ENCODE assay signal across 8 cellular contexts in genomic region chr19:21482361-21482760, GRCh38. TPM values are rescaled to one million over a fixed set of nuclear protein-coding genes. Genes with fewer than 3 reads are reported as not detected.
DNase-seq lines count a peak whose midpoint lies in the region; ATAC-seq, FAIRE-seq and TF ChIP-seq lines count a peak whose summit lies in the region.
"Not testable (repeated sequence)": the region's sequence is repeated elsewhere in the genome, so short reads cannot be mapped to it uniquely, and the experiment has no call there.
"Had no signal": no experiment of that assay in that cellular context is flagged by ENCODE, and none has a peak within 500 bp of the region (broad histone marks: within the 10 kb centered on the region; RNA-seq: fewer than 3 reads in every experiment).

No MANE protein-coding gene starts in this region.

- H3K4me3 ChIP-seq in PC-3 (ENCODE audit: low read length); K562; ovary: not testable (repeated sequence)
- H3K4me3 ChIP-seq in mesenchymal stem cell (ENCODE audit: insufficient read depth in 1 of 2, low read depth in 1 of 2, low read length in 2 of 2): peak overlapping the region in 1 of 2 experiments; percentile 61

- not testable (repeated sequence) for TF ChIP-seq CTCF in HFFc6 (IDR thresholded peaks at IDR 0.05); PC-3 (conservative IDR thresholded peaks at IDR 0.05; ENCODE audit: low read depth, low read length); K562 (IDR thresholded peaks at IDR 0.05 in 2 of 3, conservative IDR thresholded peaks at IDR 0.05 in 1 of 3; ENCODE audit: insufficient read depth in 2 of 3, low read depth in 1 of 3, low read length in 3 of 3); ovary (IDR thresholded peaks at IDR 0.05)

- H3K9ac ChIP-seq in PC-3 (ENCODE audit: low read length); K562 (ENCODE audit: insufficient read depth in 1 of 2, low read depth in 2 of 2, low read length in 2 of 2): not testable (repeated sequence)
- peak overlapping the region; percentile 53 for H3K9ac ChIP-seq in mesenchymal stem cell (ENCODE audit: low read length)

- not testable (repeated sequence) for H4K8ac ChIP-seq in mesenchymal stem cell (ENCODE audit: low read length)

- not testable (repeated sequence) for H2BK15ac ChIP-seq in mesenchymal stem cell (ENCODE audit: low read depth, poor library complexity, severe bottlenecking)

- intact Hi-C loops in PC-3 (cut with micrococcal nuclease); K562 (cut with micrococcal nuclease); ovary (cut with DNase I): not testable (repeated sequence)

- H3K36me3 Mint-ChIP-seq in HFFc6 (ENCODE audit: low read depth); activated T-helper 17 cell treated with anti-CD3 and anti-CD28 coated beads, Interleukin-2, amount 50 U/mL, for 72 hours (ENCODE audit: low read depth); stimulated activated effector memory CD8-positive, alpha-beta T cell treated with anti-CD3 and anti-CD28 coated beads, Interleukin-12 subunit alpha, Interleukin-12 subunit beta, amount 100 ng/mL, for 72 hours: not testable (repeated sequence)

- H3K23ac ChIP-seq in mesenchymal stem cell (ENCODE audit: low read length in 2 of 2): not testable (repeated sequence)

- H2BK120ac ChIP-seq in mesenchymal stem cell (ENCODE audit: low read depth, low read length): not testable (repeated sequence)

- H3K27ac Mint-ChIP-seq in HFFc6; stimulated activated effector memory CD8-positive, alpha-beta T cell treated with anti-CD3 and anti-CD28 coated beads, Interleukin-12 subunit alpha, Interleukin-12 subunit beta, amount 100 ng/mL, for 72 hours: not testable (repeated sequence)
- H3K27ac Mint-ChIP-seq in activated T-helper 17 cell treated with anti-CD3 and anti-CD28 coated beads, Interleukin-2, amount 50 U/mL, for 72 hours: peak overlapping the region; percentile 31

- H3K9me1 ChIP-seq in K562 (ENCODE audit: control insufficient read depth, insufficient read depth, low read length): not testable (repeated sequence)

- not testable (repeated sequence) for H3K27ac ChIP-seq in PC-3 (ENCODE audit: low read length); K562 (ENCODE audit: extremely low read depth, low read depth, low read length); mesenchymal stem cell (ENCODE audit: low read length, poor library complexity, severe bottlenecking)
- H3K27ac ChIP-seq in ovary: peak overlapping the region in 1 of 2 donors; percentile 23

- peaks cover 10% of the 10 kb centered on the region; the same call in 1 of the 2 replicates for H3K9me3 ChIP-seq in PC-3 (ENCODE audit: low read length)
- H3K9me3 ChIP-seq in K562 (replicated peaks; ENCODE audit: control insufficient read depth, insufficient read depth, low read depth, low read length); mesenchymal stem cell (ENCODE audit: control insufficient read depth, low read length); ovary: not testable (repeated sequence)

- H2AK5ac ChIP-seq in mesenchymal stem cell (ENCODE audit: low read length, severe bottlenecking): not testable (repeated sequence)

- peak overlapping the region; percentile 60 for H3K4me3 Mint-ChIP-seq in HFFc6
- H3K4me3 Mint-ChIP-seq in activated T-helper 17 cell treated with anti-CD3 and anti-CD28 coated beads, Interleukin-2, amount 50 U/mL, for 72 hours: not testable (repeated sequence)
- H3K4me3 Mint-ChIP-seq in stimulated activated effector memory CD8-positive, alpha-beta T cell treated with anti-CD3 and anti-CD28 coated beads, Interleukin-12 subunit alpha, Interleukin-12 subunit beta, amount 100 ng/mL, for 72 hours: peak overlapping the region; percentile 48

- ATAC-seq in PC-3; activated T-helper 17 cell treated with anti-CD3 and anti-CD28 coated beads, Interleukin-2, amount 50 U/mL, for 72 hours (replicated peaks); K562; stimulated activated effector memory CD8-positive, alpha-beta T cell treated with anti-CD3 and anti-CD28 coated beads, Interleukin-12 subunit alpha, Interleukin-12 subunit beta, amount 100 ng/mL, for 72 hours: not testable (repeated sequence)

- peak overlapping the region; percentile 59; the same call in 1 of the 2 replicates for H2AFZ ChIP-seq in PC-3 (ENCODE audit: low read length)
- H2AFZ ChIP-seq in K562 (ENCODE audit: low read depth, low read length); mesenchymal stem cell (ENCODE audit: low read depth, low read length): not testable (repeated sequence)

- H3K18ac ChIP-seq in mesenchymal stem cell (ENCODE audit: low read depth in 1 of 2, low read length in 2 of 2): not testable (repeated sequence)

- POLR2A ChIA-PET in PC-3 (lab: Charles Lee; ENCODE audit: unreplicated experiment); K562 (lab: Yijun Ruan, JAX): not testable (repeated sequence)

- not testable (repeated sequence) for H4K91ac ChIP-seq in mesenchymal stem cell (ENCODE audit: low read length)

- peaks cover 18% of the 10 kb centered on the region for H3K9me3 Mint-ChIP-seq in HFFc6
- H3K9me3 Mint-ChIP-seq in activated T-helper 17 cell treated with anti-CD3 and anti-CD28 coated beads, Interleukin-2, amount 50 U/mL, for 72 hours; stimulated activated effector memory CD8-positive, alpha-beta T cell treated with anti-CD3 and anti-CD28 coated beads, Interleukin-12 subunit alpha, Interleukin-12 subunit beta, amount 100 ng/mL, for 72 hours: not testable (repeated sequence)

- H2BK12ac ChIP-seq in mesenchymal stem cell (ENCODE audit: low read length in 2 of 2): not testable (repeated sequence)

- H3F3A ChIP-seq in PC-3 (ENCODE audit: low read length, unreplicated experiment): not testable (repeated sequence)

- not testable (repeated sequence) for H3K9me2 ChIP-seq in PC-3 (replicated peaks; ENCODE audit: low read length)

- not testable (repeated sequence) for TF ChIP-seq POLR2A in K562 (conservative IDR thresholded peaks at IDR 0.05); ovary (IDR thresholded peaks at IDR 0.05)

- not testable (repeated sequence) for H3K14ac ChIP-seq in mesenchymal stem cell (ENCODE audit: low read length in 2 of 2)

- H3K4me1 ChIP-seq in PC-3 (ENCODE audit: insufficient read depth, low read length); K562 (replicated peaks in 1 of 2; ENCODE audit: control insufficient read depth in 2 of 2, insufficient read depth in 2 of 2, low read length in 2 of 2); mesenchymal stem cell (ENCODE audit: control insufficient read depth, insufficient read depth, low read depth, low read length); ovary (ENCODE audit: insufficient read depth): not testable (repeated sequence)

- H3K79me2 ChIP-seq in PC-3 (ENCODE audit: low read length); K562 (ENCODE audit: control insufficient read depth, insufficient read depth, low read length): not testable (repeated sequence)

- TF ChIP-seq RAD21 in K562 (CRISPR knock-in tag; conservative IDR thresholded peaks at IDR 0.05 in 1 of 2, IDR thresholded peaks at IDR 0.05 in 1 of 2): not testable (repeated sequence)

- not testable (repeated sequence) for H3K27me3 ChIP-seq in PC-3 (ENCODE audit: low read length); K562 (ENCODE audit: control insufficient read depth in 2 of 2, insufficient read depth in 2 of 2, low read length in 2 of 2); mesenchymal stem cell (ENCODE audit: control insufficient read depth in 1 of 2, insufficient read depth in 1 of 2, low read length in 2 of 2); ovary

- DNase-seq in HFFc6; PC-3; K562 (ENCODE audit: extremely low read depth in 1 of 4, low spot score in 3 of 4); mesenchymal stem cell; stimulated activated effector memory CD8-positive, alpha-beta T cell treated with anti-CD3 and anti-CD28 coated beads, Interleukin-12 subunit alpha, Interleukin-12 subunit beta, amount 100 ng/mL, for 72 hours (ENCODE audit: low spot score in 2 of 2): not testable (repeated sequence)
- peak in 4 of 5 donors; percentile 33 to 47 (median 44) for DNase-seq in ovary

- WGBS in K562 (ENCODE audit: insufficient coverage, low coverage, missing lambda C conversion rate): 69% methylated on average over 11 of the region's 14 CpGs
- WGBS in mesenchymal stem cell: 96% methylated on average over 12 of the region's 14 CpGs
- WGBS in ovary, 3 donors: 83 to 88% (median 86%) methylated on average over 14 of the region's 14 CpGs

- not testable (repeated sequence) for H3K4me2 ChIP-seq in PC-3 (ENCODE audit: low read length); K562 (ENCODE audit: insufficient read depth, low read length); mesenchymal stem cell (ENCODE audit: low read length, poor library complexity, severe bottlenecking)

- BruUV-seq in PC-3 (replicated peaks; lab: Mats Ljungman, UMichigan); K562 (replicated peaks; lab: Mats Ljungman, UMichigan): not testable (repeated sequence)

- in situ Hi-C loops in K562 (cut with MboI): not testable (repeated sequence)

- TF ChIP-seq EP300 in K562 (IDR thresholded peaks at IDR 0.05; ENCODE audit: low read length); ovary (IDR thresholded peaks at IDR 0.05): not testable (repeated sequence)

- not testable (repeated sequence) for H3K36me3 ChIP-seq in PC-3 (ENCODE audit: low read depth, low read length); K562 (ENCODE audit: control insufficient read depth, insufficient read depth, low read length); mesenchymal stem cell (ENCODE audit: control insufficient read depth in 1 of 2, insufficient read depth in 2 of 2, low read depth in 1 of 2, low read length in 2 of 2); ovary

- H3K79me1 ChIP-seq in mesenchymal stem cell (replicated peaks; ENCODE audit: low read length, poor library complexity, severe bottlenecking): not testable (repeated sequence)

- H3K4ac ChIP-seq in mesenchymal stem cell (ENCODE audit: low read depth in 1 of 2, low read length in 2 of 2): not testable (repeated sequence)

- H4K20me1 ChIP-seq in PC-3 (ENCODE audit: low read length); K562 (replicated peaks; ENCODE audit: control insufficient read depth, insufficient read depth, low read length): not testable (repeated sequence)

- H3K27me3 Mint-ChIP-seq in HFFc6 (ENCODE audit: insufficient read depth); activated T-helper 17 cell treated with anti-CD3 and anti-CD28 coated beads, Interleukin-2, amount 50 U/mL, for 72 hours: not testable (repeated sequence)

- H3K4me1 Mint-ChIP-seq in HFFc6 (ENCODE audit: low read depth); activated T-helper 17 cell treated with anti-CD3 and anti-CD28 coated beads, Interleukin-2, amount 50 U/mL, for 72 hours; stimulated activated effector memory CD8-positive, alpha-beta T cell treated with anti-CD3 and anti-CD28 coated beads, Interleukin-12 subunit alpha, Interleukin-12 subunit beta, amount 100 ng/mL, for 72 hours: not testable (repeated sequence)

- H2BK5ac ChIP-seq in mesenchymal stem cell (ENCODE audit: low read depth, low read length, poor library complexity, severe bottlenecking): not testable (repeated sequence)

- not testable (repeated sequence) for FAIRE-seq in K562 (lab: Jason Lieb, UNC)

- CTCF ChIA-PET in PC-3 (lab: Charles Lee); K562 (lab: Yijun Ruan, JAX; ENCODE audit: low intra/inter-chr PET ratio): not testable (repeated sequence)

RNA-seq across cellular contexts. Expression of gene ZNF429, which starts 23.0 kb away (rescaled TPM):
- total RNA-seq in HFFc6 (2021; fragmentation: NEBNext Ultra II Directional; extraction: Animal tissue kit (Norgen Biotek cat#: 25700)): 1 to 10 TPM; 5.4 to 7.6 (median 6.7) TPM
- total RNA-seq in PC-3 (2014; rRNA removed) (0.66 and 5.2 TPM in 2 replicates), K562 (2014; rRNA removed) (10.5 and 11.4 TPM in 2 replicates), K562 (2014; rRNA removed; fragmentation: Illumina TruSeq; extraction: Trizol) (15.1 and 18.1 TPM in 2 replicates), K562 (2015; rRNA removed; fragmentation: Illumina TruSeq; extraction: Trizol) (16.3 and 16.6 TPM in 2 replicates), K562 (2021) (11.4 and 12.3 TPM in 2 replicates), ovary (10 to 100 TPM; 12.3 to 22.8 (median 18.4) TPM)
- total RNA-seq in activated T-helper 17 cell treated with anti-CD3 and anti-CD28 coated beads, Interleukin-2, amount 50 U/mL, for 72 hours: 10 to 100 TPM in 1 of 2 donors, 1 to 10 TPM in 1; 6.2 to 15.5 TPM
- 24.0 and 29.1 TPM in 2 replicates for total RNA-seq in K562 (2011; cell fraction: chromatin; rRNA removed; ENCODE audit: low replicate concordance)
- 29.0 and 42.2 TPM in 2 replicates for total RNA-seq in K562 (2011; cell fraction: nucleolus; rRNA removed)
- total RNA-seq in K562 (2011; cell fraction: nucleoplasm; rRNA removed): 33.7 and 35.3 TPM in 2 replicates
- polyA plus RNA-seq in K562 (2011; rRNA removed) (13.8 and 17.1 TPM in 2 replicates), K562 (2014; fragmentation: Illumina TruSeq; extraction: Trizol) (17.1 and 18.4 TPM in 2 replicates), K562 (2014; fragmentation: Nextera tagmentation; extraction: Ambion mirVana) (10 to 100 TPM; 16.5 to 24.5 TPM), K562 (2014; rRNA removed) (14.9 and 21.2 TPM in 2 replicates), ovary (10 to 100 TPM; 10.9 to 12.8 TPM)
- 21.8 and 24.0 TPM in 2 replicates for polyA plus RNA-seq in K562 (2011; cell fraction: cytosol; rRNA removed)
- 15.4 and 17.2 TPM in 2 replicates for polyA plus RNA-seq in K562 (2011; cell fraction: nucleus; rRNA removed)
- 9.6 and 15.7 TPM in 2 replicates for polyA plus RNA-seq in K562 (2012)
- 16.3 and 26.6 TPM in 2 replicates for polyA minus RNA-seq in K562 (2011; rRNA and poly(A)+ RNA removed)
- 8.4 and 13.1 TPM in 2 replicates for polyA minus RNA-seq in K562 (2011; cell fraction: cytosol; rRNA and poly(A)+ RNA removed)
- polyA minus RNA-seq in K562 (2011; cell fraction: nucleus; rRNA and poly(A)+ RNA removed): 18.8 and 34.4 TPM in 2 replicates
- 4.4 TPM for polyA plus RNA-seq in mesenchymal stem cell (2013, experiment 1 of 2)
- 4.1 TPM for polyA plus RNA-seq in mesenchymal stem cell (2013, experiment 2 of 2)
- polyA plus RNA-seq: A549 had no signal
